In the genomic region with DNA sequence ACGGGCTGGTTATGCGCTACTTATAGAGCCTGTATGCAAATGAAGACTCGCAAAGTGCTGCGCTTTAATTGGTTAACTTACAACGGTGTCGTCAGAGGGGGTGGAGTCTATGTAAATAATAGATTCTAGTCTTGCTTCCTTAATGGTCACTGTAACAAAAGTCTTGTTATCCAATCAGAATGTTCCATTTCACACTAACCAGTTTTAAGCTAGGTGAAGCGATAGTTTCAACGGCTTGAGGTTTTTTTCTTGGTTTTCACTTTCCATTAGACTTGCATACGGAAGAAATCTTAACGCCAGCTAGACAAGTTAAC, we compare ENCODE assay signal across 8 cellular contexts.
A peak's percentile ranks its signal among the peaks of the same experiment; 100 is the strongest.
DNase-seq lines count a peak whose midpoint lies in the region; ATAC-seq, FAIRE-seq and TF ChIP-seq lines count a peak whose summit lies in the region.
"Not testable (repeated sequence)": the region's sequence is repeated elsewhere in the genome, so short reads cannot be mapped to it uniquely, and the experiment has no call there.

No MANE protein-coding gene starts in this region.

- peak; percentile 66 for ATAC-seq in HG03354 (IDR thresholded peaks at IDR 0.05; ENCODE audit: poor library complexity, severe bottlenecking, unreplicated experiment)
- peak; percentile 57 for ATAC-seq in activated CD8-positive, alpha-beta memory T cell treated with anti-CD3 and anti-CD28 coated beads, Interleukin-2, amount 10 ng/mL, durations not matched to agents 7 days and 5 days
- peak; percentile 66 for ATAC-seq in stimulated activated naive CD8-positive, alpha-beta T cell treated with anti-CD3 and anti-CD28 coated beads, Interleukin-15, Interleukin-2, amounts not matched to agents 100 U/mL and 50 U/mL, for 24 hours

- H3K9me3 Mint-ChIP-seq in activated CD8-positive, alpha-beta memory T cell treated with anti-CD3 and anti-CD28 coated beads, Interleukin-2, amount 10 ng/mL, durations not matched to agents 7 days and 5 days (ENCODE audit: low read depth) = not testable (repeated sequence)

- H3K36me3 Mint-ChIP-seq in activated CD8-positive, alpha-beta memory T cell treated with anti-CD3 and anti-CD28 coated beads, Interleukin-2, amount 10 ng/mL, durations not matched to agents 7 days and 5 days = not testable (repeated sequence)

- POLR2A ChIA-PET in AG04449 (lab: Yijun Ruan, JAX) = not testable (repeated sequence)

- H3K4me2 ChIP-seq in keratinocyte (ENCODE audit: control insufficient read depth, extremely low read depth, insufficient read depth, low read depth, low read length) (peak overlapping the region; percentile 10), osteoblast (ENCODE audit: insufficient read depth, low read length) (peak overlapping the region; percentile 61)

- H3K4me1 ChIP-seq in keratinocyte (ENCODE audit: control insufficient read depth, extremely low read depth, insufficient read depth, low read length); osteoblast (ENCODE audit: insufficient read depth, low read length): not testable (repeated sequence)

- CTCF ChIA-PET in AG04449 (lab: Yijun Ruan, JAX); activated CD8-positive, alpha-beta memory T cell treated with anti-CD3 and anti-CD28 coated beads, Interleukin-2, amount 10 ng/mL, durations not matched to agents 7 days and 5 days (lab: Charles Lee): not testable (repeated sequence)

- not testable (repeated sequence) for H3K9me3 ChIP-seq in keratinocyte (ENCODE audit: control insufficient read depth, low read depth, low read length); osteoblast (ENCODE audit: low read depth, low read length)

- H3K27me3 ChIP-seq in keratinocyte (ENCODE audit: control insufficient read depth, extremely low read depth, insufficient read depth, low read length); osteoblast (ENCODE audit: insufficient read depth, low read length): not testable (repeated sequence)

- H3K9me1 ChIP-seq in keratinocyte (ENCODE audit: control insufficient read depth, extremely low read depth, insufficient read depth, low read length) = not testable (repeated sequence)

- H3K4me3 ChIP-seq in AG04449 (ENCODE audit: low read depth, low read length) (peak overlapping the region; percentile 42), cardiac fibroblast (replicated peaks in 1 of 2; ENCODE audit: low read depth in 2 of 2, low read length in 2 of 2) (peak overlapping the region; percentile 18 to 39), fibroblast of mammary gland (ENCODE audit: control insufficient read depth, low read depth, low read length) (peak overlapping the region; percentile 31), osteoblast (ENCODE audit: insufficient read depth, low read length) (peak overlapping the region; percentile 52)
- not testable (repeated sequence) for H3K4me3 ChIP-seq in keratinocyte (ENCODE audit: control insufficient read depth in 2 of 3, extremely low read depth in 1 of 3, insufficient read depth in 2 of 3, low read depth in 1 of 3, low read length in 3 of 3)

- H4K20me1 ChIP-seq in keratinocyte (ENCODE audit: control insufficient read depth, extremely low read depth, insufficient read depth, low read length); osteoblast (ENCODE audit: insufficient read depth, low read length): not testable (repeated sequence)

- not testable (repeated sequence) for H2AFZ ChIP-seq in keratinocyte (ENCODE audit: control insufficient read depth, low read length); osteoblast (ENCODE audit: low read length)

- not testable (repeated sequence) for H3K27ac ChIP-seq in keratinocyte (ENCODE audit: control insufficient read depth, insufficient read depth, low read length); osteoblast (ENCODE audit: low read depth, low read length)

- not testable (repeated sequence) for H3K27ac Mint-ChIP-seq in activated CD8-positive, alpha-beta memory T cell treated with anti-CD3 and anti-CD28 coated beads, Interleukin-2, amount 10 ng/mL, durations not matched to agents 7 days and 5 days

- dilution Hi-C loops in keratinocyte (cut with MboI; ENCODE audit: extremely low pct_ligation_motif_present, low sequenced_read_pairs) = not testable (repeated sequence)

- not testable (repeated sequence) for H3K27me3 Mint-ChIP-seq in activated CD8-positive, alpha-beta memory T cell treated with anti-CD3 and anti-CD28 coated beads, Interleukin-2, amount 10 ng/mL, durations not matched to agents 7 days and 5 days

- not testable (repeated sequence) for H3K79me2 ChIP-seq in keratinocyte (ENCODE audit: control insufficient read depth, insufficient read depth, low read length); osteoblast (ENCODE audit: insufficient read depth, low read length)

- DNase-seq in AG04449 (ENCODE audit: low read depth, low spot score); activated CD8-positive, alpha-beta memory T cell treated with anti-CD3 and anti-CD28 coated beads, Interleukin-2, amount 10 ng/mL, durations not matched to agents 7 days and 5 days; cardiac fibroblast (ENCODE audit: low read depth in 2 of 2); fibroblast of mammary gland (ENCODE audit: low read depth); keratinocyte (ENCODE audit: low read depth, low spot score); osteoblast (ENCODE audit: insufficient read length, low spot score, missing footprints); stimulated activated naive CD8-positive, alpha-beta T cell treated with anti-CD3 and anti-CD28 coated beads, Interleukin-15, Interleukin-2, amounts not matched to agents 100 U/mL and 50 U/mL, for 24 hours: not testable (repeated sequence)

- H3K36me3 ChIP-seq in keratinocyte (ENCODE audit: control insufficient read depth in 2 of 2, extremely low read depth in 1 of 2, insufficient read depth in 2 of 2, low read length in 2 of 2); osteoblast (ENCODE audit: insufficient read depth, low read length): not testable (repeated sequence)

- FAIRE-seq in keratinocyte (lab: Jason Lieb, UNC) = not testable (repeated sequence)

- not testable (repeated sequence) for H3K9ac ChIP-seq in keratinocyte (ENCODE audit: control insufficient read depth, extremely low read depth, insufficient read depth, low read length)

- not testable (repeated sequence) for H3K4me1 Mint-ChIP-seq in activated CD8-positive, alpha-beta memory T cell treated with anti-CD3 and anti-CD28 coated beads, Interleukin-2, amount 10 ng/mL, durations not matched to agents 7 days and 5 days

- H3K4me3 Mint-ChIP-seq in activated CD8-positive, alpha-beta memory T cell treated with anti-CD3 and anti-CD28 coated beads, Interleukin-2, amount 10 ng/mL, durations not matched to agents 7 days and 5 days = not testable (repeated sequence)

- TF ChIP-seq CTCF in AG04449 (IDR thresholded peaks at IDR 0.05; ENCODE audit: insufficient read depth, low read length, missing control alignments); cardiac fibroblast (IDR thresholded peaks at IDR 0.05; ENCODE audit: low read depth, low read length); fibroblast of mammary gland (conservative IDR thresholded peaks at IDR 0.05; ENCODE audit: control insufficient read depth, insufficient read depth, low read depth, low read length); keratinocyte (optimal IDR thresholded peaks at IDR 0.05 in 1 of 3, IDR thresholded peaks at IDR 0.05 in 1 of 3, conservative IDR thresholded peaks at IDR 0.05 in 1 of 3; ENCODE audit: extremely low read depth in 1 of 3, insufficient read depth in 2 of 3, low read length in 3 of 3); osteoblast (IDR thresholded peaks at IDR 0.05; ENCODE audit: extremely low read depth, low read depth, low read length): not testable (repeated sequence)
